16 cellular contexts compared by ENCODE assay signal in the genomic region with DNA sequence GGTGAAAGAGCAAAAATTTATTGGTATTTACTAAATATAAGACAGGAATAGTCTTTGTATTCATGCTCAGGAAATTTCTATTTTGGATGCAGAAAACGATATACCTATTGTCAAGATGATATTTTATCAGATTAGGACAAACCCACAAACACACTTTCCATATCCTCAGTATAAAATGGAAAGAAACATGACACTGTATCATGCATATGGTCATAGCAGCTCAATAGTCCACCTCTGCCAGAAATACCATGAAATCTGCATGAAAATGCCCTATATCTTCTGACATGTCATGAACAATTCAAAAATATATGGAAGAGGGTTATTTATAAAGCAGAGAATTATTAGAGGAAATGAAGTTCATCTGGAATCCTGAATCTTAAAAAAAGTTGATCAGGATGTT. TPM values are rescaled to one million over a fixed set of nuclear protein-coding genes. Genes with fewer than 3 reads are reported as not detected.
A peak's percentile ranks its signal among the peaks of the same experiment; 100 is the strongest.
DNase-seq lines count a peak whose midpoint lies in the region; ATAC-seq, FAIRE-seq and TF ChIP-seq lines count a peak whose summit lies in the region.
"Had no signal": no experiment of that assay in that cellular context is flagged by ENCODE, and none has a peak within 500 bp of the region (broad histone marks: within the 10 kb centered on the region; RNA-seq: fewer than 3 reads in every experiment).

No MANE protein-coding gene starts in this region.

- WGBS in smooth muscle cell (ENCODE audit: low lambda C conversion rate), result 95% methylated on average over 1 of the region's 1 CpG

- DNase-seq in Calu3 (no peak), astrocyte (ENCODE audit: low read depth) (no peak), smooth muscle cell (lab: John Stamatoyannopoulos, UW; ENCODE audit: unreplicated experiment) (no peak), NOMO-1 (lab: John Stamatoyannopoulos, UW; ENCODE audit: unreplicated experiment in 2 of 2) (no peak), inferior parietal cortex (ENCODE audit: extremely low spot score) (no peak), SHP77 treated with DMSO at 0.1 percent for 48 hours (lab: John Stamatoyannopoulos, UW) (no peak)
- DNase-seq: activated B cell treated with CpG ODN at 0.5 μM for 24 hours, H9, MG63, NCI-H524, nephron progenitor cell, T-cell had no signal

- H3K9me3 Mint-ChIP-seq in Calu3 (ENCODE audit: low read depth, unreplicated experiment) (no peaks in the 10 kb centered on the region), astrocyte (ENCODE audit: unreplicated experiment) (no peaks in the 10 kb centered on the region)
- H3K9me3 Mint-ChIP-seq: activated B cell treated with CpG ODN at 0.5 μM for 24 hours, H9, nephron progenitor cell, T-cell had no signal

- peak overlapping the region; percentile 89 for H3K27ac ChIP-seq in astrocyte (ENCODE audit: low read depth, low read length)
- peak overlapping the region; percentile 21 for H3K27ac ChIP-seq in layer of hippocampus (ENCODE audit: low read depth, low read length)
- peak overlapping the region; percentile 94 for H3K27ac ChIP-seq in smooth muscle cell (ENCODE audit: low read depth)

- no peak for ATAC-seq in HG03442 (IDR thresholded peaks at IDR 0.05; ENCODE audit: unreplicated experiment)
- ATAC-seq: GM12878, T-cell had no signal

- H3K4me1 ChIP-seq in astrocyte (ENCODE audit: insufficient read depth, low read length) (peaks cover 39% of the 10 kb centered on the region), smooth muscle cell (ENCODE audit: low read depth) (peaks cover 34% of the 10 kb centered on the region)

- H3K4me1 Mint-ChIP-seq in Calu3 (ENCODE audit: low read depth, unreplicated experiment) (peaks cover 53% of the 10 kb centered on the region), astrocyte (ENCODE audit: low read depth, unreplicated experiment) (peaks cover 33% of the 10 kb centered on the region)
- H3K4me1 Mint-ChIP-seq: activated B cell treated with CpG ODN at 0.5 μM for 24 hours had no signal

- no peak for TF ChIP-seq CTCF in Calu3 (IDR thresholded peaks at IDR 0.05; ENCODE audit: unreplicated experiment)
- no peak for TF ChIP-seq CTCF in astrocyte (IDR thresholded peaks at IDR 0.05; ENCODE audit: insufficient read depth, low read depth, low read length)
- no peak for TF ChIP-seq CTCF in smooth muscle cell (IDR thresholded peaks at IDR 0.05; ENCODE audit: borderline replicate concordance, insufficient read depth, poor library complexity, severe bottlenecking)

- BruUV-seq in Calu3 (replicated peaks; lab: Mats Ljungman, UMichigan), result TSS peak; percentile 59

- H3F3A ChIP-seq in smooth muscle cell (ENCODE audit: low read depth), result peaks cover 50% of the 10 kb centered on the region

- no peak overlapping the region for H3K4me3 Mint-ChIP-seq in Calu3 (ENCODE audit: low read depth, unreplicated experiment)
- H3K4me3 Mint-ChIP-seq in astrocyte (ENCODE audit: unreplicated experiment), result no peak overlapping the region
- H3K4me3 Mint-ChIP-seq: activated B cell treated with CpG ODN at 0.5 μM for 24 hours, H9, nephron progenitor cell, T-cell had no signal

- H3K9ac ChIP-seq in astrocyte (ENCODE audit: low read length) (no peak overlapping the region), smooth muscle cell (ENCODE audit: low read depth) (peak overlapping the region; percentile 46)

- no peaks in the 10 kb centered on the region for H3K36me3 ChIP-seq in astrocyte (ENCODE audit: insufficient read depth, low read length)
- H3K36me3 ChIP-seq in smooth muscle cell (ENCODE audit: low read depth), result no peaks in the 10 kb centered on the region
- H3K36me3 ChIP-seq: MG63 had no signal

- H3K27ac Mint-ChIP-seq in Calu3 (ENCODE audit: unreplicated experiment) (peak overlapping the region; percentile 95), astrocyte (ENCODE audit: unreplicated experiment) (no peak overlapping the region)
- H3K27ac Mint-ChIP-seq: activated B cell treated with CpG ODN at 0.5 μM for 24 hours, H9, nephron progenitor cell, T-cell had no signal

- H2AFZ ChIP-seq in astrocyte (ENCODE audit: low read depth, low read length) (no peak overlapping the region), smooth muscle cell (ENCODE audit: low read depth) (no peak overlapping the region)

- H3K9me3 ChIP-seq in astrocyte (ENCODE audit: insufficient read depth, low read depth, low read length), result no peaks in the 10 kb centered on the region
- H3K9me3 ChIP-seq in smooth muscle cell (replicated peaks; ENCODE audit: low read depth), result no peaks in the 10 kb centered on the region
- H3K9me3 ChIP-seq: MG63 had no signal

- H3K36me3 Mint-ChIP-seq in Calu3 (ENCODE audit: insufficient read depth, unreplicated experiment) (peaks cover 9% of the 10 kb centered on the region), astrocyte (ENCODE audit: low read depth, unreplicated experiment) (no peaks in the 10 kb centered on the region)
- H3K36me3 Mint-ChIP-seq: T-cell had no signal

- H3K27me3 Mint-ChIP-seq in Calu3 (ENCODE audit: unreplicated experiment), result no peaks in the 10 kb centered on the region
- no peaks in the 10 kb centered on the region for H3K27me3 Mint-ChIP-seq in astrocyte (ENCODE audit: low read depth, unreplicated experiment)

- H3K4me3 ChIP-seq in astrocyte (ENCODE audit: insufficient read depth, low read depth, low read length) (no peak overlapping the region), smooth muscle cell (no peak overlapping the region)
- H3K4me3 ChIP-seq: GM12878, MG63 had no signal

- CTCF ChIA-PET in Calu3 (lab: Charles Lee), result interaction anchor here (0.5 to 2.5 kb wide), 2 partner anchors 13 to 95 kb away, joined by 3 to 11 read pairs; no protein-coding TSS in a partner anchor

- H3K4me2 ChIP-seq in astrocyte (ENCODE audit: low read length) (no peak overlapping the region), smooth muscle cell (peak overlapping the region; percentile 69)

- no peak for FAIRE-seq in astrocyte (lab: Jason Lieb, UNC)
- FAIRE-seq: GM12878, HTR-8/SVneo had no signal

- no peaks in the 10 kb centered on the region for H3K27me3 ChIP-seq in astrocyte (ENCODE audit: insufficient read depth, low read length)
- no peaks in the 10 kb centered on the region for H3K27me3 ChIP-seq in layer of hippocampus (ENCODE audit: control insufficient read depth, insufficient read depth, low read length)
- H3K27me3 ChIP-seq in smooth muscle cell (ENCODE audit: low read depth), result no peaks in the 10 kb centered on the region
- H3K27me3 ChIP-seq: MG63 had no signal

- H4K20me1 ChIP-seq in astrocyte (ENCODE audit: insufficient read depth, low read length) (no peaks in the 10 kb centered on the region), smooth muscle cell (ENCODE audit: low read depth) (no peaks in the 10 kb centered on the region)

- intact Hi-C loops in Calu3 (cut with micrococcal nuclease; ENCODE audit: unreplicated experiment), result loop anchor here (5.0 kb wide), 1 partner anchor 78 kb away; no protein-coding TSS in a partner anchor

- H3K79me2 ChIP-seq in astrocyte (ENCODE audit: insufficient read depth, low read length) (no peaks in the 10 kb centered on the region), smooth muscle cell (ENCODE audit: low read depth) (no peaks in the 10 kb centered on the region)

RNA-seq across cellular contexts. Expression of a gene that starts 11.7 kb away (rescaled TPM):
- 13.9 and 15.1 TPM in 2 replicates for total RNA-seq in Calu3 (2022)
- total RNA-seq in astrocyte, result 11.8 and 12.2 TPM in 2 replicates
- 13.1 and 21.2 TPM in 2 replicates for total RNA-seq in smooth muscle cell
- 6.8 and 10.0 TPM in 2 replicates for polyA plus RNA-seq in smooth muscle cell

RNA-seq across cellular contexts. Expression of a gene that starts 41.4 kb away (rescaled TPM):
- total RNA-seq in Calu3 (2022), result 20.2 and 27.7 TPM in 2 replicates
- total RNA-seq in astrocyte, result 17.0 and 18.2 TPM in 2 replicates
- 21.6 and 26.2 TPM in 2 replicates for total RNA-seq in smooth muscle cell
- 12.8 and 17.4 TPM in 2 replicates for polyA plus RNA-seq in smooth muscle cell

Comparison
In these comparisons a context has a peak if more than half of its experiments do, and no peak if none do; other contexts are left out.
1. H3K27ac ChIP-seq: peak in every context shown above with its lines; median percentile 94 in smooth muscle cell; 89 in astrocyte; 21 in layer of hippocampus.